8 cellular contexts compared by ENCODE assay signal in the genomic region with DNA sequence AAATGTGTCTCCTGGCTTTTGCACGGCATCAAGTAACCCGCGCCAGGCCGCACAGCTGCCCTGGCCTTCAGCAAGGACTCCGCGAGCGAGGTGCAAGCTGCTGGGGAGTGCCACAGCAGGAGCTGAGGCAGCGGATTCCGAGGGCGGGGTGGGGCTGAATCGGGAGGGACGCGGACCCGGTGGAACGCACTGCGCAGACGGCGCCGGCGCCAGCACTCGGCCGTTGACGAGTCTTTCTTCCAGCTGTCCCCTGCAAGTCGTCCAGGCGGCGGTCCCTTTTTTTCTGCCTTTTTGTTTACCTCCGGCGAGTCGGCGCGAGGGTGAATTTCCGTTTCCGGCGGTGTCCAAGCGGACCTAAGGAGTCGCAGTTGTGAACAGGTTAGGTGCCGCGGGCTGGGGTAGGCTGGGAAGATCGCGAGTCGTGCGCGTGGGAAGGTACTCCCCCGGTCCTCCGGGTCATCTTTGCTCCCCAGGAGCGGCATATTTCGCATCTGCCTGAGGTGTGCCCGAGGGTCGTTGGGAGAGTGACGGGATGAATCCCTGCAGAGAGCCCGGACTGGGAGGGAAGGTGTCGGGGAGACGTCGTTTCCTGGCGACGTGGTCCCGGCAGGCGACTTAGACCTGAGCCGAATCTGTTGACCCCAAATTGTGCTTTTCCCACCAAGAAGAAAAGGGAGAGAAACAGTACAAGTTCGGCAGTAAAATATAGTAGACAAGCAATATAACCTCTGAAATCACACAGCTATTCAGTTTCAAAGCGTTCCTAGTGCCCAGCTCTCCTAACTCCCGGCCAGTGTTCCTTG.
A peak's percentile ranks its signal among the peaks of the same experiment; 100 is the strongest.
DNase-seq lines count a peak whose midpoint lies in the region; ATAC-seq and TF ChIP-seq lines count a peak whose summit lies in the region.
"Not testable (repeated sequence)": the region's sequence is repeated elsewhere in the genome, so short reads cannot be mapped to it uniquely, and the experiment has no call there.

No MANE protein-coding gene starts in this region.

- peak overlapping the region; percentile 72 for H3K4me2 ChIP-seq in Karpas-422 (ENCODE audit: low read depth, low read length, poor library complexity, severe bottlenecking)

- H4K20me1 ChIP-seq in Karpas-422 (ENCODE audit: insufficient read depth, low read depth, low read length): not testable (repeated sequence)

- H3K27ac Mint-ChIP-seq in naive thymus-derived CD4-positive, alpha-beta T cell: peak overlapping the region; percentile 63 to 95 (median 87)

- H3K9me2 ChIP-seq in Karpas-422 (replicated peaks; ENCODE audit: insufficient read depth, low read length): not testable (repeated sequence)

- not testable (repeated sequence) for H3K9me3 ChIP-seq in Karpas-422 (ENCODE audit: low read length); RWPE2 (ENCODE audit: severe bottlenecking); naive thymus-derived CD4-positive, alpha-beta T cell (ENCODE audit: control insufficient read depth in 2 of 3, low read length in 3 of 3)

- peak; percentile 63 for ATAC-seq in GM21825 (IDR thresholded peaks at IDR 0.05; ENCODE audit: unreplicated experiment)
- peak; percentile 75 for ATAC-seq in RWPE2 (ENCODE audit: low read depth)
- ATAC-seq in naive thymus-derived CD4-positive, alpha-beta T cell: peak; percentile 70

- DNase-seq in DMS53 (lab: John Stamatoyannopoulos, UW): peak; percentile 95
- DNase-seq in Karpas-422: peak; percentile 87
- peak; percentile 52 for DNase-seq in RWPE2 (ENCODE audit: low spot score)
- peak; percentile 59 for DNase-seq in activated gamma-delta T cell treated with Interleukin-2 at 50 U/mL for 16 hours
- DNase-seq in foreskin fibroblast: peak; percentile 71 to 72
- DNase-seq in naive thymus-derived CD4-positive, alpha-beta T cell: peak in 8 of 9 donors; percentile 10 to 64 (median 43)
- peak; percentile 52 to 56 for DNase-seq in stimulated activated CD8-positive, alpha-beta memory T cell treated with anti-CD3 and anti-CD28 coated beads, Interleukin-7, amount 100 ng/mL, for 48 hours (ENCODE audit: extremely low read depth in 1 of 2, low read depth in 1 of 2)

- not testable (repeated sequence) for H3K36me3 Mint-ChIP-seq in naive thymus-derived CD4-positive, alpha-beta T cell

- H3K27me3 Mint-ChIP-seq in naive thymus-derived CD4-positive, alpha-beta T cell: peaks cover 0 to 11% (median 0%) of the 10 kb centered on the region in 5 donors

- not testable (repeated sequence) for H3K27ac ChIP-seq in Karpas-422 (ENCODE audit: low read length)
- H3K27ac ChIP-seq in RWPE2 (ENCODE audit: poor library complexity, severe bottlenecking): peak overlapping the region; percentile 28
- peak overlapping the region; percentile 40 for H3K27ac ChIP-seq in naive thymus-derived CD4-positive, alpha-beta T cell (ENCODE audit: low read depth, low read length)

- POLR2A ChIA-PET in naive thymus-derived CD4-positive, alpha-beta T cell (lab: Charles Lee): not testable (repeated sequence)

- not testable (repeated sequence) for H3K27me3 ChIP-seq in Karpas-422 (ENCODE audit: low read length); RWPE2 (ENCODE audit: insufficient read depth, poor library complexity, severe bottlenecking); naive thymus-derived CD4-positive, alpha-beta T cell (ENCODE audit: control insufficient read depth in 2 of 2, insufficient read depth in 2 of 2, low read length in 2 of 2)

- peak overlapping the region; percentile 62; the same call in 1 of the 2 replicates for H2AFZ ChIP-seq in Karpas-422 (ENCODE audit: low read length)

- H3K9me3 Mint-ChIP-seq in naive thymus-derived CD4-positive, alpha-beta T cell: not testable (repeated sequence)

- not testable (repeated sequence) for TF ChIP-seq CTCF in RWPE2 (IDR thresholded peaks at IDR 0.05; ENCODE audit: poor library complexity, severe bottlenecking); foreskin fibroblast (IDR thresholded peaks at IDR 0.05; ENCODE audit: low read depth, low read length)

- H3K79me2 ChIP-seq in Karpas-422 (ENCODE audit: low read length): not testable (repeated sequence)

- not testable (repeated sequence) for H3K4me1 Mint-ChIP-seq in naive thymus-derived CD4-positive, alpha-beta T cell

- H3K9ac ChIP-seq in Karpas-422 (ENCODE audit: low read length): peak overlapping the region; percentile 71

- H3K36me3 ChIP-seq in Karpas-422 (ENCODE audit: insufficient read depth, low read length); RWPE2 (ENCODE audit: low read depth); naive thymus-derived CD4-positive, alpha-beta T cell (ENCODE audit: control insufficient read depth in 2 of 3, insufficient read depth in 3 of 3, low read length in 3 of 3): not testable (repeated sequence)

- peak overlapping the region; percentile 86 to 97 (median 95) for H3K4me3 Mint-ChIP-seq in naive thymus-derived CD4-positive, alpha-beta T cell

- not testable (repeated sequence) for H3K4me1 ChIP-seq in Karpas-422 (ENCODE audit: low read length); RWPE2 (ENCODE audit: insufficient read depth, poor library complexity, severe bottlenecking); naive thymus-derived CD4-positive, alpha-beta T cell (ENCODE audit: control insufficient read depth in 2 of 2, insufficient read depth in 2 of 2, low read length in 2 of 2)

- H3K4me3 ChIP-seq in Karpas-422 (ENCODE audit: low read length) (peak overlapping the region; percentile 73), RWPE2 (ENCODE audit: severe bottlenecking) (peak overlapping the region; percentile 56), foreskin fibroblast (ENCODE audit: low read depth in 1 of 2, low read length in 2 of 2) (peak overlapping the region; percentile 67 to 78)
- peak overlapping the region; percentile 66 for H3K4me3 ChIP-seq in naive thymus-derived CD4-positive, alpha-beta T cell (ENCODE audit: low read length)

- intact Hi-C loops in naive thymus-derived CD4-positive, alpha-beta T cell (cut with micrococcal nuclease): not testable (repeated sequence)

- CTCF ChIA-PET in naive thymus-derived CD4-positive, alpha-beta T cell (lab: Charles Lee): not testable (repeated sequence)

Comparison
In these comparisons a context has a peak if more than half of its experiments do, and no peak if none do; other contexts are left out.
1. DNase-seq: peak in every context shown above with its lines; median percentile 95 in DMS53; 87 in Karpas-422; 72 in foreskin fibroblast; 59 in activated gamma-delta T cell treated with Interleukin-2 at 50 U/mL for 16 hours; 54 in stimulated activated CD8-positive, alpha-beta memory T cell treated with anti-CD3 and anti-CD28 coated beads, Interleukin-7, amount 100 ng/mL, for 48 hours; 52 in RWPE2; 43 in naive thymus-derived CD4-positive, alpha-beta T cell.